ENCODE assay signal across 1 cellular context in the genomic region with DNA sequence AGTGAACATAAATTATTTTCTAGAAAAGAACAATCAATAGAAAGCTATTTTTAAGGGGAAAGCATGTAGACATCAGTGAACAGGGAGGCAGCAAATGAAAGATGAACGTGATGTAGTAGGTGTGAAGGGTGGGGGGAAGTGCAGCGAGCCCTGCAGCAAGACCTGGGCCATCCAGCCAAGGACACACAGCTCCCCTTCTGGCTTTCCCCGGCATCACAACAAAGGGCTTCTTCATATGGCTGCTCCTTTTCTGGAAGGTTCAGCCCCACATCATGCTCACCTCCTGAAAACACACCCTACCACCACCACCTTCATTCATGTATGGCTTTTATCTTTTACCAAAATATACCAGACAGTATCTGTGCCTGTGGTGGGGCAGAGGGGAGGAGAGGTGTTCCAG.
TF ChIP-seq lines count a peak whose summit lies in the region.

No MANE protein-coding gene starts in this region.

TF ChIP-seq in GM23338, 12 proteins besides CTCF, POLR2A, EP300 and RAD21:
- TF ChIP-seq, protein P1, sequence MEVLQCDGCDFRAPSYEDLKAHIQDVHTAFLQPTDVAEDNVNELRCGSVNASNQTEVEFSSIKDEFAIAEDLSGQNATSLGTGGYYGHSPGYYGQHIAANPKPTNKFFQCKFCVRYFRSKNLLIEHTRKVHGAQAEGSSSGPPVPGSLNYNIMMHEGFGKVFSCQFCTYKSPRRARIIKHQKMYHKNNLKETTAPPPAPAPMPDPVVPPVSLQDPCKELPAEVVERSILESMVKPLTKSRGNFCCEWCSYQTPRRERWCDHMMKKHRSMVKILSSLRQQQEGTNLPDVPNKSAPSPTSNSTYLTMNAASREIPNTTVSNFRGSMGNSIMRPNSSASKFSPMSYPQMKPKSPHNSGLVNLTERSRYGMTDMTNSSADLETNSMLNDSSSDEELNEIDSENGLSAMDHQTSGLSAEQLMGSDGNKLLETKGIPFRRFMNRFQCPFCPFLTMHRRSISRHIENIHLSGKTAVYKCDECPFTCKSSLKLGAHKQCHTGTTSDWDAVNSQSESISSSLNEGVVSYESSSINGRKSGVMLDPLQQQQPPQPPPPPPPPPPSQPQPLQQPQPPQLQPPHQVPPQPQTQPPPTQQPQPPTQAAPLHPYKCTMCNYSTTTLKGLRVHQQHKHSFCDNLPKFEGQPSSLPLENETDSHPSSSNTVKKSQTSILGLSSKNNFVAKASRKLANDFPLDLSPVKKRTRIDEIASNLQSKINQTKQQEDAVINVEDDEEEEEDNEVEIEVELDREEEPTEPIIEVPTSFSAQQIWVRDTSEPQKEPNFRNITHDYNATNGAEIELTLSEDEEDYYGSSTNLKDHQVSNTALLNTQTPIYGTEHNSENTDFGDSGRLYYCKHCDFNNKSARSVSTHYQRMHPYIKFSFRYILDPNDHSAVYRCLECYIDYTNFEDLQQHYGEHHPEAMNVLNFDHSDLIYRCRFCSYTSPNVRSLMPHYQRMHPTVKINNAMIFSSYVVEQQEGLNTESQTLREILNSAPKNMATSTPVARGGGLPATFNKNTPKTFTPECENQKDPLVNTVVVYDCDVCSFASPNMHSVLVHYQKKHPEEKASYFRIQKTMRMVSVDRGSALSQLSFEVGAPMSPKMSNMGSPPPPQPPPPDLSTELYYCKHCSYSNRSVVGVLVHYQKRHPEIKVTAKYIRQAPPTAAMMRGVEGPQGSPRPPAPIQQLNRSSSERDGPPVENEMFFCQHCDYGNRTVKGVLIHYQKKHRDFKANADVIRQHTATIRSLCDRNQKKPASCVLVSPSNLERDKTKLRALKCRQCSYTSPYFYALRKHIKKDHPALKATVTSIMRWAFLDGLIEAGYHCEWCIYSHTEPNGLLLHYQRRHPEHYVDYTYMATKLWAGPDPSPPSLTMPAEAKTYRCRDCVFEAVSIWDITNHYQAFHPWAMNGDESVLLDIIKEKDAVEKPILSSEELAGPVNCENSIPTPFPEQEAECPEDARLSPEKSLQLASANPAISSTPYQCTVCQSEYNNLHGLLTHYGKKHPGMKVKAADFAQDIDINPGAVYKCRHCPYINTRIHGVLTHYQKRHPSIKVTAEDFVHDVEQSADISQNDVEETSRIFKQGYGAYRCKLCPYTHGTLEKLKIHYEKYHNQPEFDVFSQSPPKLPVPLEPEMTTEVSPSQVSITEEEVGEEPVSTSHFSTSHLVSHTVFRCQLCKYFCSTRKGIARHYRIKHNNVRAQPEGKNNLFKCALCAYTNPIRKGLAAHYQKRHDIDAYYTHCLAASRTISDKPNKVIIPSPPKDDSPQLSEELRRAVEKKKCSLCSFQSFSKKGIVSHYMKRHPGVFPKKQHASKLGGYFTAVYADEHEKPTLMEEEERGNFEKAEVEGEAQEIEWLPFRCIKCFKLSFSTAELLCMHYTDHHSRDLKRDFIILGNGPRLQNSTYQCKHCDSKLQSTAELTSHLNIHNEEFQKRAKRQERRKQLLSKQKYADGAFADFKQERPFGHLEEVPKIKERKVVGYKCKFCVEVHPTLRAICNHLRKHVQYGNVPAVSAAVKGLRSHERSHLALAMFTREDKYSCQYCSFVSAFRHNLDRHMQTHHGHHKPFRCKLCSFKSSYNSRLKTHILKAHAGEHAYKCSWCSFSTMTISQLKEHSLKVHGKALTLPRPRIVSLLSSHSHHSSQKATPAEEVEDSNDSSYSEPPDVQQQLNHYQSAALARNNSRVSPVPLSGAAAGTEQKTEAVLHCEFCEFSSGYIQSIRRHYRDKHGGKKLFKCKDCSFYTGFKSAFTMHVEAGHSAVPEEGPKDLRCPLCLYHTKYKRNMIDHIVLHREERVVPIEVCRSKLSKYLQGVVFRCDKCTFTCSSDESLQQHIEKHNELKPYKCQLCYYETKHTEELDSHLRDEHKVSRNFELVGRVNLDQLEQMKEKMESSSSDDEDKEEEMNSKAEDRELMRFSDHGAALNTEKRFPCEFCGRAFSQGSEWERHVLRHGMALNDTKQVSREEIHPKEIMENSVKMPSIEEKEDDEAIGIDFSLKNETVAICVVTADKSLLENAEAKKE (CRISPR knock-in tag; IDR thresholded peaks at IDR 0.05), result no peak
- TF ChIP-seq POLR2AphosphoS5 (IDR thresholded peaks at IDR 0.05; ENCODE audit: low read depth) (no peak), EZH2phosphoT487 (IDR thresholded peaks at IDR 0.05; ENCODE audit: unreplicated experiment) (no peak), JUNB (IDR thresholded peaks at IDR 0.05; ENCODE audit: unreplicated experiment) (no peak)
